21 cellular contexts compared by ENCODE assay signal in the genomic region with DNA sequence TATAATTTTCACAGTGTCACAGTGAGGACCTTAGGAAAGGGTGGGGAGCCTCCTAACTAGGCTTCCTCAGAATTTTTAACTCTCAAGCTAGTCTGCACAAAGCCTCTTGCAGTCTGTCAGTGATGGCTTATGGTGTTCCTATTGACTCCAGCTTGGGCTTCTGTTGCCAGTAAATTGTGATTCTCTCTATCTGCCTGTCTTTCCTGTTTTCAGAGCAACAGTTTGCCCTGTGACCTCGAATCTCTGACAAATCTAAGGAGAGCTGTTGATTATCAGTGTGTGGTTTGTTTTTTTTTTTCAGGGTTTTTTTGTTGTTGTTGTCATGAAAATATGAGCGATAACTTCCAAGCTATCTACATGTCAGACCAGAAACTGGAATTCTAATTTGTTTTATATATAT.
"Had no signal": no experiment of that assay in that cellular context is flagged by ENCODE, and none has a peak within 500 bp of the region (broad histone marks: within the 10 kb centered on the region; RNA-seq: fewer than 3 reads in every experiment).

No MANE protein-coding gene starts in this region.

- H3K27ac ChIP-seq: adrenal gland, breast epithelium, esophagus squamous epithelium, hepatocyte, sigmoid colon, thoracic aorta, upper lobe of right lung had no signal

- H3K4me3 ChIP-seq: adrenal gland, breast epithelium, esophagus squamous epithelium, hepatocyte, mucosa of descending colon, sigmoid colon, thoracic aorta, upper lobe of right lung had no signal

- H3K27me3 ChIP-seq: adrenal gland, breast epithelium, esophagus squamous epithelium, hepatocyte, sigmoid colon, upper lobe of right lung had no signal

- H3K36me3 ChIP-seq: adrenal gland, breast epithelium, esophagus squamous epithelium, sigmoid colon, thoracic aorta, upper lobe of right lung had no signal

- H2AFZ ChIP-seq: hepatocyte had no signal

- DNase-seq: activated CD4-positive, alpha-beta T cell treated with anti-CD3 and anti-CD28 coated beads for 48 hours; activated CD4-positive, CD25-positive, alpha-beta regulatory T cell; activated CD8-positive, alpha-beta memory T cell treated with anti-CD3 and anti-CD28 coated beads for 24 hours; activated CD8-positive, alpha-beta memory T cell treated with anti-CD3 and anti-CD28 coated beads, Interleukin-2, amount 50 U/mL, for 48 hours; activated naive CD4-positive, alpha-beta T cell treated with anti-CD3 and anti-CD28 coated beads for 36 hours; adrenal gland; cortex of kidney; effector CD8-positive, alpha-beta T cell; esophagus squamous epithelium; mesenchymal stem cell; mucosa of descending colon; naive B cell; nucleus accumbens; sigmoid colon; stimulated activated CD4-positive, alpha-beta T cell treated with anti-CD3 and anti-CD28 coated beads, Interleukin-4, amount 100 ng/mL, for 24 hours; T1000; upper lobe of right lung had no signal

- H3K9me3 ChIP-seq: adrenal gland, breast epithelium, esophagus squamous epithelium, mucosa of descending colon, thoracic aorta, upper lobe of right lung had no signal

- H3K4me2 ChIP-seq: hepatocyte had no signal

- H3K36me3 Mint-ChIP-seq: stimulated activated memory B cell treated with anti-CD40 and anti-IgM and Interleukin-4, amounts not matched to agents 10 μg/mL and 1 μg/mL and 100 μg/mL, for 72 hours had no signal

- H3K4me1 ChIP-seq: adrenal gland, breast epithelium, esophagus squamous epithelium, sigmoid colon, upper lobe of right lung had no signal

- H3K27ac Mint-ChIP-seq: activated naive CD4-positive, alpha-beta T cell treated with anti-CD3 and anti-CD28 coated beads for 36 hours; naive B cell; stimulated activated memory B cell treated with anti-CD40 and anti-IgM and Interleukin-4, amounts not matched to agents 10 μg/mL and 1 μg/mL and 100 μg/mL, for 72 hours had no signal

- H3K27me3 Mint-ChIP-seq: naive B cell; stimulated activated memory B cell treated with anti-CD40 and anti-IgM and Interleukin-4, amounts not matched to agents 10 μg/mL and 1 μg/mL and 100 μg/mL, for 72 hours had no signal

- ATAC-seq: mucosa of descending colon; stimulated activated memory B cell treated with anti-CD40 and anti-IgM and Interleukin-4, amounts not matched to agents 10 μg/mL and 1 μg/mL and 100 μg/mL, for 72 hours; upper lobe of right lung had no signal

- H3K4me3 Mint-ChIP-seq: activated naive CD4-positive, alpha-beta T cell treated with anti-CD3 and anti-CD28 coated beads for 36 hours; naive B cell; stimulated activated memory B cell treated with anti-CD40 and anti-IgM and Interleukin-4, amounts not matched to agents 10 μg/mL and 1 μg/mL and 100 μg/mL, for 72 hours had no signal
